Comparison of ENCODE assay signal across 12 cellular contexts in genomic region chr6:148514091-148514850, GRCh38.
DNase-seq lines count a peak whose midpoint lies in the region; ATAC-seq and TF ChIP-seq lines count a peak whose summit lies in the region.
"Had no signal": no experiment of that assay in that cellular context is flagged by ENCODE, and none has a peak within 500 bp of the region (broad histone marks: within the 10 kb centered on the region; RNA-seq: fewer than 3 reads in every experiment).

No MANE protein-coding gene starts in this region.

- POLR2A ChIA-PET in PC-9 (lab: Charles Lee; ENCODE audit: unreplicated experiment), result no interaction called here

- no peaks in the 10 kb centered on the region for H3K36me3 ChIP-seq in CD4-positive, CD25-positive, alpha-beta regulatory T cell (ENCODE audit: control insufficient read depth, insufficient read depth, low read length)
- H3K36me3 ChIP-seq in ascending aorta (peaks cover 7 to 21% of the 10 kb centered on the region in 2 donors), right lobe of liver (no peaks in the 10 kb centered on the region), PC-9 (ENCODE audit: low read depth) (no peaks in the 10 kb centered on the region; the same call in 1 of the 2 replicates)

- TF ChIP-seq CTCF in ascending aorta (IDR thresholded peaks at IDR 0.05), result no peak
- no peak for TF ChIP-seq CTCF in right lobe of liver (IDR thresholded peaks at IDR 0.05)
- TF ChIP-seq CTCF in GM13976 (IDR thresholded peaks at IDR 0.05; ENCODE audit: borderline replicate concordance, control extremely low read depth, extremely low read depth, insufficient read depth, missing control alignments), result no peak
- no peak for TF ChIP-seq CTCF in PC-9 (conservative IDR thresholded peaks at IDR 0.05)

- H3K36me3 Mint-ChIP-seq in CD4-positive, CD25-positive, alpha-beta regulatory T cell, result no peaks in the 10 kb centered on the region
- no peaks in the 10 kb centered on the region for H3K36me3 Mint-ChIP-seq in activated naive CD4-positive, alpha-beta T cell treated with anti-CD3 and anti-CD28 coated beads, Interleukin-2, amount 50 U/mL, for 72 hours
- H3K36me3 Mint-ChIP-seq: CD14-positive monocyte, naive B cell had no signal

- H3K27ac ChIP-seq in CD4-positive, CD25-positive, alpha-beta regulatory T cell (ENCODE audit: insufficient read depth, low read length, poor library complexity, severe bottlenecking), result no peak overlapping the region
- H3K27ac ChIP-seq in ascending aorta (peak overlapping the region; percentile 69 to 78), right lobe of liver (peak overlapping the region in 2 of 3 donors; percentile 26 to 31), skin epidermis (peak overlapping the region in 20 of 21 experiments; percentile 45 to 90 (median 73)), PC-9 (no peak overlapping the region)

- no peaks in the 10 kb centered on the region for H3K79me2 ChIP-seq in PC-9 (ENCODE audit: low read depth)

- no peaks in the 10 kb centered on the region for H3K9me2 ChIP-seq in PC-9 (ENCODE audit: insufficient read depth)

- 70% methylated on average over 7 of the region's 14 CpGs for WGBS in right lobe of liver (ENCODE audit: insufficient coverage, low coverage, low lambda C conversion rate, missing lambda C conversion rate)

- H3K9me3 Mint-ChIP-seq in CD4-positive, CD25-positive, alpha-beta regulatory T cell, result peaks cover 0 to 1% (median 0%) of the 10 kb centered on the region in 7 donors
- no peaks in the 10 kb centered on the region for H3K9me3 Mint-ChIP-seq in activated naive CD4-positive, alpha-beta T cell treated with anti-CD3 and anti-CD28 coated beads, Interleukin-2, amount 50 U/mL, for 72 hours

- no peaks in the 10 kb centered on the region for H3K4me1 Mint-ChIP-seq in CD4-positive, CD25-positive, alpha-beta regulatory T cell

- H3K27me3 ChIP-seq in CD4-positive, CD25-positive, alpha-beta regulatory T cell (ENCODE audit: control insufficient read depth, insufficient read depth, low read length), result peaks cover 2% of the 10 kb centered on the region
- H3K27me3 ChIP-seq in ascending aorta (no peaks in the 10 kb centered on the region), right lobe of liver (no peaks in the 10 kb centered on the region), PC-9 (ENCODE audit: insufficient read depth, low read depth) (no peaks in the 10 kb centered on the region)

- CTCF ChIA-PET in PC-9 (lab: Charles Lee), result no interaction called here

- peaks cover 20% of the 10 kb centered on the region for H3K27me3 Mint-ChIP-seq in CD4-positive, CD25-positive, alpha-beta regulatory T cell

- no peak overlapping the region for H2AFZ ChIP-seq in PC-9

- peak overlapping the region in 2 of 3 donors; percentile 44 to 74 for H3K27ac Mint-ChIP-seq in CD4-positive, CD25-positive, alpha-beta regulatory T cell
- H3K27ac Mint-ChIP-seq in activated naive CD4-positive, alpha-beta T cell treated with anti-CD3 and anti-CD28 coated beads, Interleukin-2, amount 50 U/mL, for 72 hours, result no peak overlapping the region

- in situ Hi-C loops in GM13976 (cut with MboI; ENCODE audit: low sequenced_read_pairs, unreplicated experiment), result no loop called here

- ATAC-seq in CD4-positive, CD25-positive, alpha-beta regulatory T cell (ENCODE audit: low read depth in 2 of 2), result no peak
- no peak for ATAC-seq in right lobe of liver
- no peak for ATAC-seq in activated naive CD4-positive, alpha-beta T cell treated with anti-CD3 and anti-CD28 coated beads, Interleukin-2, amount 50 U/mL, for 72 hours

- no peak for DNase-seq in CD4-positive, CD25-positive, alpha-beta regulatory T cell
- no peak for DNase-seq in ascending aorta (ENCODE audit: low spot score in 2 of 2)
- DNase-seq in right lobe of liver, result no peak
- DNase-seq in activated naive CD4-positive, alpha-beta T cell treated with anti-CD3 and anti-CD28 coated beads, Interleukin-2, amount 50 U/mL, for 72 hours (ENCODE audit: low spot score in 2 of 2), result no peak
- DNase-seq in AG08395 (ENCODE audit: low spot score), result no peak
- no peak for DNase-seq in GM13976 (ENCODE audit: low spot score)
- no peak for DNase-seq in PC-9
- DNase-seq: naive B cell; NCI-H82; stimulated activated CD4-positive, alpha-beta T cell treated with anti-CD3 and anti-CD28 coated beads, Interleukin-15, amount 100 ng/mL, for 24 hours had no signal

- no peaks in the 10 kb centered on the region for H3F3A ChIP-seq in PC-9 (ENCODE audit: insufficient read depth, low read depth)

- no peaks in the 10 kb centered on the region; the same call in none of the 2 replicates for H4K20me1 ChIP-seq in PC-9 (ENCODE audit: insufficient read depth)

- BruUV-seq in PC-9 (replicated peaks; lab: Mats Ljungman, UMichigan), result no TSS peak

- no peaks in the 10 kb centered on the region for H3K4me1 ChIP-seq in CD4-positive, CD25-positive, alpha-beta regulatory T cell (ENCODE audit: control insufficient read depth, insufficient read depth, low read length, poor library complexity, severe bottlenecking)
- H3K4me1 ChIP-seq in ascending aorta (peaks cover 0 to 8% of the 10 kb centered on the region in 2 donors), right lobe of liver (no peaks in the 10 kb centered on the region), PC-9 (replicated peaks; ENCODE audit: insufficient read depth) (no peaks in the 10 kb centered on the region)

- no peaks in the 10 kb centered on the region for H3K9me3 ChIP-seq in CD4-positive, CD25-positive, alpha-beta regulatory T cell (ENCODE audit: control insufficient read depth in 2 of 2, low read length in 2 of 2)
- H3K9me3 ChIP-seq in ascending aorta (no peaks in the 10 kb centered on the region), right lobe of liver (no peaks in the 10 kb centered on the region), PC-9 (ENCODE audit: insufficient read depth, low read depth) (no peaks in the 10 kb centered on the region)

- intact Hi-C loops in ascending aorta (cut with DNase I) (no loop called here), right lobe of liver (cut with DNase I) (no loop called here), PC-9 (cut with micrococcal nuclease; ENCODE audit: unreplicated experiment) (no loop called here)

- no peak overlapping the region for H3K4me3 ChIP-seq in CD4-positive, CD25-positive, alpha-beta regulatory T cell (ENCODE audit: low read depth, low read length)
- H3K4me3 ChIP-seq in ascending aorta (peak overlapping the region in 1 of 2 donors; percentile 7), right lobe of liver (no peak overlapping the region), skin epidermis (no peak overlapping the region), PC-9 (no peak overlapping the region)

- H3K4me2 ChIP-seq in PC-9, result no peak overlapping the region

- H3K4me3 Mint-ChIP-seq in CD4-positive, CD25-positive, alpha-beta regulatory T cell, result no peak overlapping the region
- H3K4me3 Mint-ChIP-seq: CD14-positive monocyte had no signal

- no peak for TF ChIP-seq POLR2A in right lobe of liver (IDR thresholded peaks at IDR 0.05)

Comparison
In these comparisons a context has a peak if more than half of its experiments do, and no peak if none do; other contexts are left out.
1. H3K27ac ChIP-seq: peak in ascending aorta (2 of 2), right lobe of liver (2 of 3) and skin epidermis (20 of 21); none in CD4-positive, CD25-positive, alpha-beta regulatory T cell (single experiment) and PC-9 (single experiment).
2. H3K27ac Mint-ChIP-seq: peak in CD4-positive, CD25-positive, alpha-beta regulatory T cell (2 of 3); none in activated naive CD4-positive, alpha-beta T cell treated with anti-CD3 and anti-CD28 coated beads, Interleukin-2, amount 50 U/mL, for 72 hours (0 of 2).